ENCODE assay signal across 12 cellular contexts in genomic region chr6:11009353-11009752, GRCh38. TPM values are rescaled to one million over a fixed set of nuclear protein-coding genes. Genes with fewer than 3 reads are reported as not detected.
A peak's percentile ranks its signal among the peaks of the same experiment; 100 is the strongest.
DNase-seq lines count a peak whose midpoint lies in the region; ATAC-seq and TF ChIP-seq lines count a peak whose summit lies in the region.
"Had no signal": no experiment of that assay in that cellular context is flagged by ENCODE, and none has a peak within 500 bp of the region (broad histone marks: within the 10 kb centered on the region; RNA-seq: fewer than 3 reads in every experiment).

No MANE protein-coding gene starts in this region.

- no peaks in the 10 kb centered on the region for H3K9me3 ChIP-seq in BLaER1 treated with 17β-estradiol and CSF1 and Interleukin-3, amounts not matched to agents 10 nM and 100 nM (replicated peaks in 1 of 11)
- H3K9me3 ChIP-seq in tibial artery: no peaks in the 10 kb centered on the region
- no peaks in the 10 kb centered on the region for H3K9me3 ChIP-seq in Peyer's patch

- no peak overlapping the region for H3K9ac ChIP-seq in BLaER1 treated with 17β-estradiol and CSF1 and Interleukin-3, amounts not matched to agents 10 nM and 100 nM

- no peak overlapping the region for H3K4me3 Mint-ChIP-seq in activated CD4-positive, alpha-beta T cell treated with anti-CD3 and anti-CD28 coated beads, Interleukin-2, amount 10 ng/mL, durations not matched to agents 24 days and 14 days
- H3K4me3 Mint-ChIP-seq: CD4-positive, CD25-positive, alpha-beta regulatory T cell had no signal

- H3K27ac ChIP-seq in BLaER1 treated with 17β-estradiol and CSF1 and Interleukin-3, amounts not matched to agents 10 nM and 100 nM: no peak overlapping the region
- H3K27ac ChIP-seq in tibial artery (no peak overlapping the region), Peyer's patch (no peak overlapping the region)

- TF ChIP-seq CTCF in epithelial cell of proximal tubule (conservative IDR thresholded peaks at IDR 0.05; ENCODE audit: low read depth, low read length) (no peak), tibial artery (IDR thresholded peaks at IDR 0.05) (no peak), Peyer's patch (IDR thresholded peaks at IDR 0.05) (no peak)

- peaks cover 13% of the 10 kb centered on the region for H3K27me3 Mint-ChIP-seq in activated CD4-positive, alpha-beta T cell treated with anti-CD3 and anti-CD28 coated beads, Interleukin-2, amount 10 ng/mL, durations not matched to agents 24 days and 14 days

- H4K20me1 ChIP-seq in BLaER1 treated with 17β-estradiol and CSF1 and Interleukin-3, amounts not matched to agents 10 nM and 100 nM: peaks cover 0 to 12% (median 0%) of the 10 kb centered on the region in 11 experiments; a peak in 2 of 22 replicates

- no peaks in the 10 kb centered on the region for H3K4me1 Mint-ChIP-seq in activated CD4-positive, alpha-beta T cell treated with anti-CD3 and anti-CD28 coated beads, Interleukin-2, amount 10 ng/mL, durations not matched to agents 24 days and 14 days
- H3K4me1 Mint-ChIP-seq: CD4-positive, CD25-positive, alpha-beta regulatory T cell had no signal

- no peak overlapping the region for H3K4me3 ChIP-seq in BLaER1 treated with 17β-estradiol and CSF1 and Interleukin-3, amounts not matched to agents 10 nM and 100 nM
- H3K4me3 ChIP-seq in epithelial cell of proximal tubule (ENCODE audit: low read depth, low read length) (no peak overlapping the region), tibial artery (no peak overlapping the region), Peyer's patch (no peak overlapping the region)

- intact Hi-C loops in tibial artery (cut with DNase I; ENCODE audit: low total_unique reads): no loop called here
- intact Hi-C loops in activated CD4-positive, alpha-beta T cell treated with anti-CD3 and anti-CD28 coated beads, Interleukin-2, amount 10 ng/mL, durations not matched to agents 24 days and 14 days (cut with micrococcal nuclease): no loop called here

- ATAC-seq in GM21390 (IDR thresholded peaks at IDR 0.05; ENCODE audit: unreplicated experiment): peak; percentile 85

- H3K9me3 Mint-ChIP-seq in activated CD4-positive, alpha-beta T cell treated with anti-CD3 and anti-CD28 coated beads, Interleukin-2, amount 10 ng/mL, durations not matched to agents 24 days and 14 days: no peaks in the 10 kb centered on the region
- H3K9me3 Mint-ChIP-seq: CD4-positive, CD25-positive, alpha-beta regulatory T cell had no signal

- peak overlapping the region in 9 of 11 experiments; percentile 15 to 53 (median 36); a peak in 15 of 22 replicates for H3K4me2 ChIP-seq in BLaER1 treated with 17β-estradiol and CSF1 and Interleukin-3, amounts not matched to agents 10 nM and 100 nM

- H3K36me3 Mint-ChIP-seq in activated CD4-positive, alpha-beta T cell treated with anti-CD3 and anti-CD28 coated beads, Interleukin-2, amount 10 ng/mL, durations not matched to agents 24 days and 14 days (ENCODE audit: low read depth): no peaks in the 10 kb centered on the region
- H3K36me3 Mint-ChIP-seq: CD4-positive, CD25-positive, alpha-beta regulatory T cell had no signal

- H3K27ac Mint-ChIP-seq in activated CD4-positive, alpha-beta T cell treated with anti-CD3 and anti-CD28 coated beads, Interleukin-2, amount 10 ng/mL, durations not matched to agents 24 days and 14 days: no peak overlapping the region

- peak; percentile 72 for DNase-seq in HT1080 (ENCODE audit: low read depth)
- DNase-seq in epithelial cell of proximal tubule (ENCODE audit: low read depth): peak; percentile 35
- no peak for DNase-seq in tibial artery
- DNase-seq in effector CD8-positive, alpha-beta T cell (lab: John Stamatoyannopoulos, UW): no peak
- no peak for DNase-seq in activated CD4-positive, alpha-beta T cell treated with anti-CD3 and anti-CD28 coated beads, Interleukin-2, amount 10 ng/mL, durations not matched to agents 24 days and 14 days
- no peak for DNase-seq in Peyer's patch
- DNase-seq: aorta; CD4-positive, CD25-positive, alpha-beta regulatory T cell; GOT3; NCI-H2029 treated with DMSO at 0.1 percent for 48 hours had no signal

- peaks cover 5 to 51% (median 28%) of the 10 kb centered on the region in 10 experiments; a peak in 19 of 20 replicates for H3K4me1 ChIP-seq in BLaER1 treated with 17β-estradiol and CSF1 and Interleukin-3, amounts not matched to agents 10 nM and 100 nM
- H3K4me1 ChIP-seq in tibial artery (no peaks in the 10 kb centered on the region), Peyer's patch (no peaks in the 10 kb centered on the region)

- peaks cover 0 to 52% (median 28%) of the 10 kb centered on the region in 11 experiments; a peak in 13 of 22 replicates for H3K36me3 ChIP-seq in BLaER1 treated with 17β-estradiol and CSF1 and Interleukin-3, amounts not matched to agents 10 nM and 100 nM
- H3K36me3 ChIP-seq in tibial artery (no peaks in the 10 kb centered on the region), Peyer's patch (no peaks in the 10 kb centered on the region)

- H3K27me3 ChIP-seq in BLaER1 treated with 17β-estradiol and CSF1 and Interleukin-3, amounts not matched to agents 10 nM and 100 nM: no peaks in the 10 kb centered on the region
- peaks cover 0 to 6% of the 10 kb centered on the region in 2 donors for H3K27me3 ChIP-seq in tibial artery
- H3K27me3 ChIP-seq in Peyer's patch: no peaks in the 10 kb centered on the region

- TF ChIP-seq POLR2A in Peyer's patch (IDR thresholded peaks at IDR 0.05): no peak

RNA-seq across cellular contexts. Expression of gene ELOVL2, which starts 34.8 kb away (rescaled TPM):
- total RNA-seq in HT1080 (2014; rRNA removed; shearing (Covaris generic)): 2.3 and 3.3 TPM in 2 replicates
- polyA plus RNA-seq in HT1080 (2015; cell fraction: cytosol; rRNA removed): 1.8 and 2.0 TPM in 2 replicates
- polyA plus RNA-seq in HT1080 (2015; cell fraction: nucleus; rRNA removed): 0.60 and 0.77 TPM in 2 replicates
- total RNA-seq in epithelial cell of proximal tubule (1.3 and 1.4 TPM in 2 replicates), Peyer's patch (under 1 TPM in 2 of 4 donors, not detected in 2; 0.18 to 0.27 TPM)
- total RNA-seq in activated CD4-positive, alpha-beta T cell treated with anti-CD3 and anti-CD28 coated beads, Interleukin-2, amount 10 ng/mL, durations not matched to agents 24 days and 14 days: not detected in 2 replicates
- total RNA-seq: CD4-positive, CD25-positive, alpha-beta regulatory T cell had no signal
- polyA plus RNA-seq: aorta; CD4-positive, CD25-positive, alpha-beta regulatory T cell had no signal

Comparison
In these comparisons a context has a peak if more than half of its experiments do, and no peak if none do; other contexts are left out.
1. DNase-seq: peak in HT1080 (single experiment) and epithelial cell of proximal tubule (single experiment); none in tibial artery (0 of 2), effector CD8-positive, alpha-beta T cell (single experiment), activated CD4-positive, alpha-beta T cell treated with anti-CD3 and anti-CD28 coated beads, Interleukin-2, amount 10 ng/mL, durations not matched to agents 24 days and 14 days (single experiment) and Peyer's patch (0 of 3).